Comparison of ENCODE assay signal across 31 cellular contexts in genomic region chr12:65616022-65616421, GRCh38.
"Had no signal": no experiment of that assay in that cellular context is flagged by ENCODE, and none has a peak within 500 bp of the region (broad histone marks: within the 10 kb centered on the region; RNA-seq: fewer than 3 reads in every experiment).

No MANE protein-coding gene starts in this region.

- H3K9me3 ChIP-seq: Peyer's patch had no signal

- H3K4me1 ChIP-seq: Peyer's patch had no signal

- H3K36me3 ChIP-seq: brain microvascular endothelial cell, cardiac muscle cell, Peyer's patch, WERI-Rb-1 had no signal

- H3K4me1 Mint-ChIP-seq: activated CD4-positive, alpha-beta memory T cell treated with anti-CD3 and anti-CD28 coated beads, Interleukin-2, amount 10 ng/mL, durations not matched to agents 7 days and 5 days; activated CD8-positive, alpha-beta memory T cell treated with anti-CD3 and anti-CD28 coated beads, Interleukin-2, amount 10 ng/mL, durations not matched to agents 7 days and 5 days; activated naive CD4-positive, alpha-beta T cell treated with anti-CD3 and anti-CD28 coated beads, Interleukin-2, amount 10 ng/mL, durations not matched to agents 7 days and 5 days; central memory CD8-positive, alpha-beta T cell had no signal

- H3K4me3 Mint-ChIP-seq: activated CD4-positive, alpha-beta memory T cell treated with anti-CD3 and anti-CD28 coated beads, Interleukin-2, amount 10 ng/mL, durations not matched to agents 7 days and 5 days; activated CD8-positive, alpha-beta memory T cell treated with anti-CD3 and anti-CD28 coated beads, Interleukin-2, amount 10 ng/mL, durations not matched to agents 7 days and 5 days; activated naive CD4-positive, alpha-beta T cell treated with anti-CD3 and anti-CD28 coated beads, Interleukin-2, amount 10 ng/mL, durations not matched to agents 7 days and 5 days; activated naive CD8-positive, alpha-beta T cell; activated naive CD8-positive, alpha-beta T cell treated with anti-CD3 and anti-CD28 coated beads, Interleukin-2, amount 50 U/mL, for 24 hours; central memory CD8-positive, alpha-beta T cell had no signal

- ATAC-seq: activated CD8-positive, alpha-beta memory T cell treated with anti-CD3 and anti-CD28 coated beads, Interleukin-2, amount 10 ng/mL, durations not matched to agents 7 days and 5 days; activated naive CD8-positive, alpha-beta T cell treated with anti-CD3 and anti-CD28 coated beads, Interleukin-2, amount 50 U/mL, for 24 hours had no signal

- DNase-seq: activated CD4-positive, alpha-beta memory T cell treated with anti-CD3 and anti-CD28 coated beads, Interleukin-2, amount 10 ng/mL, durations not matched to agents 7 days and 5 days; activated CD4-positive, alpha-beta T cell treated with anti-CD3 and anti-CD28 coated beads for 1 hour; activated CD4-positive, alpha-beta T cell treated with anti-CD3 and anti-CD28 coated beads for 48 hours; activated CD4-positive, CD25-positive, alpha-beta regulatory T cell; activated CD8-positive, alpha-beta memory T cell treated with anti-CD3 and anti-CD28 coated beads for 24 hours; activated CD8-positive, alpha-beta memory T cell treated with anti-CD3 and anti-CD28 coated beads, Interleukin-2, amount 10 ng/mL, durations not matched to agents 7 days and 5 days; activated CD8-positive, alpha-beta memory T cell treated with anti-CD3 and anti-CD28 coated beads, Interleukin-2, amount 50 U/mL, for 48 hours; activated effector memory CD4-positive, alpha-beta T cell treated with Interleukin-2 at 50 U/mL for 16 hours; activated naive CD4-positive, alpha-beta T cell treated with anti-CD3 and anti-CD28 coated beads, Interleukin-2, amount 10 ng/mL, durations not matched to agents 7 days and 5 days; activated naive CD8-positive, alpha-beta T cell treated with anti-CD3 and anti-CD28 coated beads, Interleukin-2, amount 50 U/mL, for 24 hours; activated T-cell treated with anti-CD3 and anti-CD28 coated beads, Interleukin-2, amount 50 U/mL, for 48 hours; anterior cingulate cortex; brain microvascular endothelial cell; NCI-H1092 treated with DMSO at 0.1 percent for 48 hours; NCI-H1417; NCI-H146; NCI-H187; NCI-H2081; NCI-H2171 treated with DMSO at 0.1 percent for 48 hours; NCI-H2227 treated with DMSO at 0.1 percent for 48 hours; NCI-H446; NCI-H510A treated with DMSO at 0.1 percent for 48 hours; NCI-H526 treated with DMSO at 0.1 percent for 48 hours; NCI-H774; Peyer's patch; SHP77 treated with DMSO at 0.1 percent for 48 hours; T1000; WERI-Rb-1 had no signal

- H3K27ac Mint-ChIP-seq: activated CD4-positive, alpha-beta memory T cell treated with anti-CD3 and anti-CD28 coated beads, Interleukin-2, amount 10 ng/mL, durations not matched to agents 7 days and 5 days; activated CD8-positive, alpha-beta memory T cell treated with anti-CD3 and anti-CD28 coated beads, Interleukin-2, amount 10 ng/mL, durations not matched to agents 7 days and 5 days; activated naive CD4-positive, alpha-beta T cell treated with anti-CD3 and anti-CD28 coated beads, Interleukin-2, amount 10 ng/mL, durations not matched to agents 7 days and 5 days; activated naive CD8-positive, alpha-beta T cell; activated naive CD8-positive, alpha-beta T cell treated with anti-CD3 and anti-CD28 coated beads, Interleukin-2, amount 50 U/mL, for 24 hours had no signal

- H3K27me3 Mint-ChIP-seq: activated CD4-positive, alpha-beta memory T cell treated with anti-CD3 and anti-CD28 coated beads, Interleukin-2, amount 10 ng/mL, durations not matched to agents 7 days and 5 days; activated CD8-positive, alpha-beta memory T cell treated with anti-CD3 and anti-CD28 coated beads, Interleukin-2, amount 10 ng/mL, durations not matched to agents 7 days and 5 days; activated naive CD4-positive, alpha-beta T cell treated with anti-CD3 and anti-CD28 coated beads, Interleukin-2, amount 10 ng/mL, durations not matched to agents 7 days and 5 days had no signal

- H3K27me3 ChIP-seq: brain microvascular endothelial cell, cardiac muscle cell, Peyer's patch had no signal

- H3K4me3 ChIP-seq: cardiac muscle cell, Peyer's patch had no signal

- H3K36me3 Mint-ChIP-seq: activated CD8-positive, alpha-beta memory T cell treated with anti-CD3 and anti-CD28 coated beads, Interleukin-2, amount 10 ng/mL, durations not matched to agents 7 days and 5 days; activated naive CD4-positive, alpha-beta T cell treated with anti-CD3 and anti-CD28 coated beads, Interleukin-2, amount 10 ng/mL, durations not matched to agents 7 days and 5 days; activated naive CD8-positive, alpha-beta T cell had no signal

- H3K9me3 Mint-ChIP-seq: activated CD4-positive, alpha-beta memory T cell treated with anti-CD3 and anti-CD28 coated beads, Interleukin-2, amount 10 ng/mL, durations not matched to agents 7 days and 5 days; activated naive CD4-positive, alpha-beta T cell treated with anti-CD3 and anti-CD28 coated beads, Interleukin-2, amount 10 ng/mL, durations not matched to agents 7 days and 5 days; activated naive CD8-positive, alpha-beta T cell treated with anti-CD3 and anti-CD28 coated beads, Interleukin-2, amount 50 U/mL, for 24 hours; central memory CD8-positive, alpha-beta T cell had no signal

- H3K27ac ChIP-seq: cardiac muscle cell, Peyer's patch, WERI-Rb-1 had no signal
